ENCODE assay signal across 9 cellular contexts in the genomic region with DNA sequence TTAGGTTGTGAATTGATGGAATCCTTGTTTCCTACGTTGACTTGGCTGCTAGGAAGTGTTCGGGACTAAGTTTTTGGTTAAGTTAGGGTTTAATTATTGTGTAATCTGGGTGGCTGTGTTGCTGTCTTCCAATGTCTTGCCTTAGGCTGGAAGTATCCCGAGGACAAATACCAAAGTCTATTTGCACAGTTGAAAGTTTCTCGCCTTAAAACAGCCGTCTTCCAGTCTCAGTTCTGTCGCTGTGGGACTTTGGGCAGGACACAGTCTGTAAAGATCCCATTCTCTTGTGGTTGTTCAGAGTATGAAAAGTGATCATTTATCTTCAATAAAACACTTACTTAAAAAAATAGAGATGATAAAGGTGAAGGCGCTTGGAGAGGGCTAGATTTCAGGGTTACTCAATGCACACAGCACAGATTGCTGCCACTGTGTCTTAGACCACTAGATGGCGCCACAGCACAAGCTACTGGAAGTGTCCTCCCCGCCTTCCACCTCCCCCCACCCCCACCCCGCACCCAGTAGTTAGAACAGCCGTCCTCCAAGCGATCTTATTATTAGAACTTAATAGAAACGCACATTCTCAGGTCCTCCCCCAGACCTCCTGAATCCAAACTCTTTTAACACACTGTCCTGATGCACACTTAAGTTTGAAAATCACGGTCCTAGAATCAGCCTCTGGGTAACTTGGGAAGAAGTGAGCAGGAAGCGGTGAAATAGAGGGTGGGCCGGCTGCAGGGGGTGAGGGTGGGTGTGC. TPM values are rescaled to one million over a fixed set of nuclear protein-coding genes. Genes with fewer than 3 reads are reported as not detected.
A peak's percentile ranks its signal among the peaks of the same experiment; 100 is the strongest.
DNase-seq lines count a peak whose midpoint lies in the region; ATAC-seq and TF ChIP-seq lines count a peak whose summit lies in the region.
"Had no signal": no experiment of that assay in that cellular context is flagged by ENCODE, and none has a peak within 500 bp of the region (broad histone marks: within the 10 kb centered on the region; RNA-seq: fewer than 3 reads in every experiment).

No MANE protein-coding gene starts in this region.

- no peaks in the 10 kb centered on the region for H3K9me3 Mint-ChIP-seq in activated CD4-positive, alpha-beta T cell treated with anti-CD3 and anti-CD28 coated beads for 36 hours (ENCODE audit: low read depth)
- H3K9me3 Mint-ChIP-seq: IgD-negative memory B cell had no signal

- H3K27ac Mint-ChIP-seq in activated CD4-positive, alpha-beta T cell treated with anti-CD3 and anti-CD28 coated beads for 36 hours = no peak overlapping the region
- H3K27ac Mint-ChIP-seq: IgD-negative memory B cell had no signal

- ATAC-seq in activated CD4-positive, alpha-beta T cell treated with anti-CD3 and anti-CD28 coated beads for 36 hours = peak; percentile 84
- no peak for ATAC-seq in HG03521 (IDR thresholded peaks at IDR 0.05; ENCODE audit: unreplicated experiment)

- peaks cover 5% of the 10 kb centered on the region for H3K4me1 Mint-ChIP-seq in activated CD4-positive, alpha-beta T cell treated with anti-CD3 and anti-CD28 coated beads for 36 hours

- H3K27me3 ChIP-seq in liver (ENCODE audit: control insufficient read depth in 4 of 4, insufficient read depth in 4 of 4, low read length in 3 of 4) = no peaks in the 10 kb centered on the region

- CTCF ChIA-PET in HEK293 (lab: Yijun Ruan, JAX) = interaction anchor here (0.6 to 3.5 kb wide), 6 partner anchors 541 to 865 kb away, joined by 3 to 26 read pairs (median 7); a partner anchor contains a TSS
- CTCF ChIA-PET in activated CD4-positive, alpha-beta T cell treated with anti-CD3 and anti-CD28 coated beads for 36 hours (lab: Charles Lee) = interaction anchor here (1.2 to 3.4 kb wide), 2 partner anchors 11 to 703 kb away, joined by 4 to 13 read pairs; no protein-coding TSS in a partner anchor

- H3K36me3 Mint-ChIP-seq in activated CD4-positive, alpha-beta T cell treated with anti-CD3 and anti-CD28 coated beads for 36 hours (ENCODE audit: low read depth) = no peaks in the 10 kb centered on the region

- peak; percentile 75 to 80 for TF ChIP-seq RAD21 in liver (IDR thresholded peaks at IDR 0.05)

- H3K4me3 Mint-ChIP-seq in activated CD4-positive, alpha-beta T cell treated with anti-CD3 and anti-CD28 coated beads for 36 hours = no peak overlapping the region

- peak; percentile 87 for DNase-seq in CD1c-positive myeloid dendritic cell (ENCODE audit: extremely low spot score)
- DNase-seq in NCI-H345 (lab: John Stamatoyannopoulos, UW) = peak; percentile 81
- DNase-seq in activated CD4-positive, alpha-beta T cell treated with anti-CD3 and anti-CD28 coated beads for 36 hours = peak; percentile 91
- DNase-seq in cerebellum (ENCODE audit: low spot score) = peak; percentile 89
- peak; percentile 79 to 85 for DNase-seq in stimulated activated CD4-positive, alpha-beta T cell treated with anti-CD3 and anti-CD28 coated beads, Interleukin-4, amount 100 ng/mL, for 48 hours (ENCODE audit: low read depth in 2 of 2)

- H3K27ac ChIP-seq in HEK293 (ENCODE audit: extremely low read depth, low read depth, low read length) = no peak overlapping the region
- no peak overlapping the region for H3K27ac ChIP-seq in liver (ENCODE audit: low read depth in 1 of 2, low read length in 2 of 2)

- intact Hi-C loops in activated CD4-positive, alpha-beta T cell treated with anti-CD3 and anti-CD28 coated beads for 36 hours (cut with DNase I, micrococcal nuclease) = loop anchor here (1.0 to 10.0 kb wide), 8 partner anchors 112 to 702 kb away; no protein-coding TSS in a partner anchor

- H3K4me1 ChIP-seq in HEK293 (ENCODE audit: control insufficient read depth, insufficient read depth, low read length) (no peaks in the 10 kb centered on the region; the same call in 1 of the 2 replicates), liver (ENCODE audit: control insufficient read depth in 4 of 4, insufficient read depth in 4 of 4, low read length in 3 of 4) (peaks cover 0 to 3% (median 1%) of the 10 kb centered on the region in 4 donors)

- H3K27me3 Mint-ChIP-seq in activated CD4-positive, alpha-beta T cell treated with anti-CD3 and anti-CD28 coated beads for 36 hours = no peaks in the 10 kb centered on the region

- no peak overlapping the region for H3K9ac ChIP-seq in liver (ENCODE audit: low read depth in 1 of 2, low read length in 2 of 2)

- WGBS in liver = 22% methylated on average over 16 of the region's 16 CpGs

- peak; percentile 67 for TF ChIP-seq CTCF in HEK293 (tag by site-specific recombination; IDR thresholded peaks at IDR 0.05)
- TF ChIP-seq CTCF in liver (IDR thresholded peaks at IDR 0.05; ENCODE audit: low read depth, low read length, missing input control) = peak; percentile 87

- H3K9me3 ChIP-seq in HEK293 (ENCODE audit: control insufficient read depth, insufficient read depth, low read depth, low read length) (no peaks in the 10 kb centered on the region), liver (ENCODE audit: control insufficient read depth in 4 of 4, low read length in 3 of 4) (no peaks in the 10 kb centered on the region)

- H3K4me3 ChIP-seq in HEK293 (ENCODE audit: low read depth, low read length) (peak overlapping the region; percentile 33), liver (ENCODE audit: low read depth in 1 of 3, low read length in 3 of 3) (no peak overlapping the region)

- H3K36me3 ChIP-seq in HEK293 (ENCODE audit: control insufficient read depth in 2 of 2, insufficient read depth in 1 of 2, low read length in 2 of 2) = peaks cover 0 to 1% of the 10 kb centered on the region in 2 experiments; a peak in 2 of 3 replicates
- H3K36me3 ChIP-seq in liver (ENCODE audit: control insufficient read depth in 4 of 4, insufficient read depth in 3 of 4, low read depth in 1 of 4, low read length in 3 of 4) = no peaks in the 10 kb centered on the region

- POLR2A ChIA-PET in HEK293 (lab: Yijun Ruan, JAX) = no interaction called here
- POLR2A ChIA-PET in activated CD4-positive, alpha-beta T cell treated with anti-CD3 and anti-CD28 coated beads for 36 hours (lab: Charles Lee) = no interaction called here

TF ChIP-seq in HEK293, 187 proteins besides CTCF, POLR2A, EP300 and RAD21 (continues in another document):
- TF ChIP-seq ZNF654 (tag by site-specific recombination; IDR thresholded peaks at IDR 0.05; ENCODE audit: low read depth) (peak; percentile 83), KLF16 (tag by site-specific recombination; IDR thresholded peaks at IDR 0.05) (no peak), ZNF792 (tag by site-specific recombination; IDR thresholded peaks at IDR 0.05) (no peak), ZNF785 (tag by site-specific recombination; IDR thresholded peaks at IDR 0.05) (no peak), ZNF341 (tag by site-specific recombination; IDR thresholded peaks at IDR 0.05; ENCODE audit: low read depth) (peak; percentile 72), ZBTB48 (tag by site-specific recombination; IDR thresholded peaks at IDR 0.05) (peak; percentile 46; the same call in 1 of the 2 replicates), SETDB1 (IDR thresholded peaks at IDR 0.05; ENCODE audit: insufficient read length, low read length) (no peak)
- TF ChIP-seq, protein P1, sequence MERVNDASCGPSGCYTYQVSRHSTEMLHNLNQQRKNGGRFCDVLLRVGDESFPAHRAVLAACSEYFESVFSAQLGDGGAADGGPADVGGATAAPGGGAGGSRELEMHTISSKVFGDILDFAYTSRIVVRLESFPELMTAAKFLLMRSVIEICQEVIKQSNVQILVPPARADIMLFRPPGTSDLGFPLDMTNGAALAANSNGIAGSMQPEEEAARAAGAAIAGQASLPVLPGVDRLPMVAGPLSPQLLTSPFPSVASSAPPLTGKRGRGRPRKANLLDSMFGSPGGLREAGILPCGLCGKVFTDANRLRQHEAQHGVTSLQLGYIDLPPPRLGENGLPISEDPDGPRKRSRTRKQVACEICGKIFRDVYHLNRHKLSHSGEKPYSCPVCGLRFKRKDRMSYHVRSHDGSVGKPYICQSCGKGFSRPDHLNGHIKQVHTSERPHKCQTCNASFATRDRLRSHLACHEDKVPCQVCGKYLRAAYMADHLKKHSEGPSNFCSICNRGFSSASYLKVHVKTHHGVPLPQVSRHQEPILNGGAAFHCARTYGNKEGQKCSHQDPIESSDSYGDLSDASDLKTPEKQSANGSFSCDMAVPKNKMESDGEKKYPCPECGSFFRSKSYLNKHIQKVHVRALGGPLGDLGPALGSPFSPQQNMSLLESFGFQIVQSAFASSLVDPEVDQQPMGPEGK (tag by site-specific recombination; IDR thresholded peaks at IDR 0.05) = peak; percentile 59; the same call in 1 of the 2 replicates

TF ChIP-seq in liver, 16 proteins besides CTCF, POLR2A, EP300 and RAD21 (continues in another document):
- TF ChIP-seq SP1 (IDR thresholded peaks at IDR 0.05) = no peak
- no peak for TF ChIP-seq FOXA2 (IDR thresholded peaks at IDR 0.05)
- TF ChIP-seq HNF4A (conservative IDR thresholded peaks at IDR 0.05) = no peak
- TF ChIP-seq GABPA (IDR thresholded peaks at IDR 0.05 in 1 of 2, conservative IDR thresholded peaks at IDR 0.05 in 1 of 2) = no peak
- no peak for TF ChIP-seq EGR1 (IDR thresholded peaks at IDR 0.05; ENCODE audit: low read depth in 2 of 2)
- TF ChIP-seq, protein P2, sequence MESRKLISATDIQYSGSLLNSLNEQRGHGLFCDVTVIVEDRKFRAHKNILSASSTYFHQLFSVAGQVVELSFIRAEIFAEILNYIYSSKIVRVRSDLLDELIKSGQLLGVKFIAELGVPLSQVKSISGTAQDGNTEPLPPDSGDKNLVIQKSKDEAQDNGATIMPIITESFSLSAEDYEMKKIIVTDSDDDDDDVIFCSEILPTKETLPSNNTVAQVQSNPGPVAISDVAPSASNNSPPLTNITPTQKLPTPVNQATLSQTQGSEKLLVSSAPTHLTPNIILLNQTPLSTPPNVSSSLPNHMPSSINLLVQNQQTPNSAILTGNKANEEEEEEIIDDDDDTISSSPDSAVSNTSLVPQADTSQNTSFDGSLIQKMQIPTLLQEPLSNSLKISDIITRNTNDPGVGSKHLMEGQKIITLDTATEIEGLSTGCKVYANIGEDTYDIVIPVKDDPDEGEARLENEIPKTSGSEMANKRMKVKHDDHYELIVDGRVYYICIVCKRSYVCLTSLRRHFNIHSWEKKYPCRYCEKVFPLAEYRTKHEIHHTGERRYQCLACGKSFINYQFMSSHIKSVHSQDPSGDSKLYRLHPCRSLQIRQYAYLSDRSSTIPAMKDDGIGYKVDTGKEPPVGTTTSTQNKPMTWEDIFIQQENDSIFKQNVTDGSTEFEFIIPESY (IDR thresholded peaks at IDR 0.05) = no peak
- no peak for TF ChIP-seq RXRA (IDR thresholded peaks at IDR 0.05)

RNA-seq across cellular contexts. Expression of a gene that starts 45.8 kb away (rescaled TPM):
- total RNA-seq in activated CD4-positive, alpha-beta T cell treated with anti-CD3 and anti-CD28 coated beads for 36 hours = 10 to 100 TPM; 27.0 to 29.8 TPM
- total RNA-seq in cerebellum (23.0 TPM), liver (10 to 100 TPM; 36.4 to 58.5 TPM)
- polyA plus RNA-seq in liver = 10 to 100 TPM; 31.3 to 43.1 TPM
